21 cellular contexts compared by ENCODE assay signal in the genomic region with DNA sequence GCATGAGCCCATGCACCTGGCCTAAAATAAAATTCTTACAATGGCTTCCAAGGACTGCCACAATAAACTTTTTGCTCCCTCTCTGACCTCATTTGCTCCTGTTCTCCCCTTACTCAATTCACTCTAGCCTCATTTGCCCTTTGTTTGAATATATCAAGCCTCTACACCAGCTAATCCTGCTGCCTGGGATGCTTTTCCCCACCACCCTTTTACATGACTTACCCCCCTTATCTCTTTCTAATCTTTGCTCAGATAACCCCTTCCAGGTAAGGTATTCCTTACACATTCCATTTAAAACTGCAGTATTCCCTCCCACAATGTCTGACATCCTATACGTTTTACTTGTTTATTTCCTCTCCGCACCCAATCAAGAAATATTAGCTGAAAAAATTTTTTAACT.
"Had no signal": no experiment of that assay in that cellular context is flagged by ENCODE, and none has a peak within 500 bp of the region (broad histone marks: within the 10 kb centered on the region; RNA-seq: fewer than 3 reads in every experiment).

No MANE protein-coding gene starts in this region.

- H3K27me3 Mint-ChIP-seq: activated CD4-positive, alpha-beta memory T cell treated with anti-CD3 and anti-CD28 coated beads for 36 hours; activated naive CD4-positive, alpha-beta T cell treated with anti-CD3 and anti-CD28 coated beads, Interleukin-2, amount 10 ng/mL, durations not matched to agents 7 days and 5 days; stimulated activated naive CD8-positive, alpha-beta T cell treated with anti-CD3 and anti-CD28 coated beads, Interleukin-15, Interleukin-2, amounts not matched to agents 100 ng/mL and 50 ng/mL, for 24 hours had no signal

- H3K4me3 Mint-ChIP-seq: activated CD4-positive, alpha-beta memory T cell treated with anti-CD3 and anti-CD28 coated beads for 36 hours; activated naive CD4-positive, alpha-beta T cell treated with anti-CD3 and anti-CD28 coated beads, Interleukin-2, amount 10 ng/mL, durations not matched to agents 7 days and 5 days; immature natural killer cell; natural killer cell; stimulated activated naive CD8-positive, alpha-beta T cell treated with anti-CD3 and anti-CD28 coated beads, Interleukin-15, Interleukin-2, amounts not matched to agents 100 ng/mL and 50 ng/mL, for 24 hours; T-helper 1 cell treated with Interleukin-12 subunit alpha and Interleukin-12 subunit beta and Interleukin-4 antibody, amounts not matched to agents 30 μg/mL and 1 μg/mL, for 36 hours had no signal

- H3K27me3 ChIP-seq: foreskin keratinocyte, hepatocyte, left lung, ovary, right atrium auricular region, spleen, tibial artery had no signal

- H3K9me3 ChIP-seq: left lung, ovary, psoas muscle, right atrium auricular region, spleen, tibial artery had no signal

- H3K36me3 ChIP-seq: ovary had no signal

- ATAC-seq: foreskin keratinocyte, left lung, natural killer cell, psoas muscle had no signal

- H3K27ac ChIP-seq: foreskin keratinocyte, hepatocyte, left lung, ovary, psoas muscle, right atrium auricular region, spleen, tibial artery had no signal

- H3K9me3 Mint-ChIP-seq: activated CD4-positive, alpha-beta memory T cell treated with anti-CD3 and anti-CD28 coated beads for 36 hours; activated naive CD4-positive, alpha-beta T cell treated with anti-CD3 and anti-CD28 coated beads, Interleukin-2, amount 10 ng/mL, durations not matched to agents 7 days and 5 days; immature natural killer cell; natural killer cell; stimulated activated naive CD8-positive, alpha-beta T cell treated with anti-CD3 and anti-CD28 coated beads, Interleukin-15, Interleukin-2, amounts not matched to agents 100 ng/mL and 50 ng/mL, for 24 hours; T-helper 1 cell treated with Interleukin-12 subunit alpha and Interleukin-12 subunit beta and Interleukin-4 antibody, amounts not matched to agents 30 μg/mL and 1 μg/mL, for 36 hours had no signal

- DNase-seq: activated CD4-positive, alpha-beta memory T cell treated with anti-CD3 and anti-CD28 coated beads for 36 hours; activated CD4-positive, alpha-beta T cell treated with anti-CD3 and anti-CD28 coated beads for 4 hours; activated CD4-positive, CD25-positive, alpha-beta regulatory T cell; activated effector memory CD4-positive, alpha-beta T cell treated with Interleukin-2 at 50 U/mL for 16 hours; activated naive CD4-positive, alpha-beta T cell treated with anti-CD3 and anti-CD28 coated beads, Interleukin-2, amount 10 ng/mL, durations not matched to agents 7 days and 5 days; activated T-cell treated with anti-CD3 and anti-CD28 coated beads, Interleukin-2, amount 50 U/mL, for 1 hour; amygdala; foreskin keratinocyte; immature natural killer cell; left lung; natural killer cell; ovary; psoas muscle; spleen; stimulated activated CD4-positive, alpha-beta T cell treated with anti-CD3 and anti-CD28 coated beads, Interleukin-4, amount 100 ng/mL, for 1 hour; tibial artery had no signal

- H3K4me1 ChIP-seq: foreskin keratinocyte had no signal

- H3K27ac Mint-ChIP-seq: activated CD4-positive, alpha-beta memory T cell treated with anti-CD3 and anti-CD28 coated beads for 36 hours; natural killer cell; stimulated activated naive CD8-positive, alpha-beta T cell treated with anti-CD3 and anti-CD28 coated beads, Interleukin-15, Interleukin-2, amounts not matched to agents 100 ng/mL and 50 ng/mL, for 24 hours; T-helper 1 cell treated with Interleukin-12 subunit alpha and Interleukin-12 subunit beta and Interleukin-4 antibody, amounts not matched to agents 30 μg/mL and 1 μg/mL, for 36 hours had no signal

- H3K4me3 ChIP-seq: hepatocyte, left lung, lung, ovary, psoas muscle, right atrium auricular region, spleen, tibial artery had no signal
